In genomic region chr6:119446623-119447008, GRCh38 we compare ENCODE assay signal across 11 cellular contexts.
DNase-seq lines count a peak whose midpoint lies in the region; ATAC-seq and TF ChIP-seq lines count a peak whose summit lies in the region.
"Had no signal": no experiment of that assay in that cellular context is flagged by ENCODE, and none has a peak within 500 bp of the region (broad histone marks: within the 10 kb centered on the region; RNA-seq: fewer than 3 reads in every experiment).

No MANE protein-coding gene starts in this region.

- H3K27ac ChIP-seq in mesenchymal stem cell (ENCODE audit: low read length, poor library complexity, severe bottlenecking) (peak overlapping the region; percentile 88), uterus (peak overlapping the region; percentile 12 to 25), Karpas-422 (ENCODE audit: low read length) (no peak overlapping the region)

- H3K4ac ChIP-seq in mesenchymal stem cell (ENCODE audit: low read depth in 1 of 2, low read length in 2 of 2), result no peak overlapping the region

- H4K20me1 ChIP-seq in Karpas-422 (ENCODE audit: insufficient read depth, low read depth, low read length), result no peaks in the 10 kb centered on the region

- no peak overlapping the region for H3K4me2 ChIP-seq in mesenchymal stem cell (ENCODE audit: low read length, poor library complexity, severe bottlenecking)
- H3K4me2 ChIP-seq in Karpas-422 (ENCODE audit: low read depth, low read length, poor library complexity, severe bottlenecking), result no peak overlapping the region

- 77% methylated on average over 2 of the region's 2 CpGs for WGBS in mesenchymal stem cell

- H3K9me2 ChIP-seq in Karpas-422 (replicated peaks; ENCODE audit: insufficient read depth, low read length), result no peaks in the 10 kb centered on the region

- intact Hi-C loops in natural killer cell (cut with micrococcal nuclease) (no loop called here), uterus (cut with DNase I; ENCODE audit: low total_unique reads) (no loop called here)

- H2BK12ac ChIP-seq in mesenchymal stem cell (ENCODE audit: low read length in 2 of 2), result no peak overlapping the region

- no peak for TF ChIP-seq POLR2A in uterus (IDR thresholded peaks at IDR 0.05)

- H2BK5ac ChIP-seq in mesenchymal stem cell (ENCODE audit: low read depth, low read length, poor library complexity, severe bottlenecking), result peak overlapping the region; percentile 71

- H3K14ac ChIP-seq in mesenchymal stem cell (ENCODE audit: low read length in 2 of 2), result no peak overlapping the region

- no peak overlapping the region for H2AFZ ChIP-seq in mesenchymal stem cell (ENCODE audit: low read depth, low read length)
- H2AFZ ChIP-seq in Karpas-422 (ENCODE audit: low read length), result no peak overlapping the region

- no peak for TF ChIP-seq CTCF in natural killer cell (IDR thresholded peaks at IDR 0.05)
- TF ChIP-seq CTCF in chondrocyte (IDR thresholded peaks at IDR 0.05), result no peak
- no peak for TF ChIP-seq CTCF in uterus (IDR thresholded peaks at IDR 0.05)

- H3K9me3 Mint-ChIP-seq in natural killer cell treated with Interleukin-12 subunit alpha and Interleukin-12 subunit beta and Interleukin-15 and Interleukin-18, amount 100 ng/mL, for 72 hours, result no peaks in the 10 kb centered on the region
- H3K9me3 Mint-ChIP-seq in natural killer cell, result no peaks in the 10 kb centered on the region
- H3K9me3 Mint-ChIP-seq in chondrocyte (ENCODE audit: low read depth), result no peaks in the 10 kb centered on the region
- H3K9me3 Mint-ChIP-seq: central memory CD8-positive, alpha-beta T cell had no signal

- no peaks in the 10 kb centered on the region for H3K36me3 ChIP-seq in mesenchymal stem cell (ENCODE audit: control insufficient read depth in 1 of 2, insufficient read depth in 2 of 2, low read depth in 1 of 2, low read length in 2 of 2)
- no peaks in the 10 kb centered on the region for H3K36me3 ChIP-seq in uterus
- no peaks in the 10 kb centered on the region for H3K36me3 ChIP-seq in Karpas-422 (ENCODE audit: insufficient read depth, low read length)
- no peaks in the 10 kb centered on the region for H3K36me3 ChIP-seq in HAP-1 (replicated peaks)

- H3K4me3 ChIP-seq in mesenchymal stem cell (ENCODE audit: insufficient read depth in 1 of 2, low read depth in 1 of 2, low read length in 2 of 2) (peak overlapping the region in 1 of 2 experiments; percentile 25), uterus (no peak overlapping the region), Karpas-422 (ENCODE audit: low read length) (no peak overlapping the region), HAP-1 (no peak overlapping the region)

- H3K27me3 ChIP-seq in mesenchymal stem cell (ENCODE audit: control insufficient read depth in 1 of 2, insufficient read depth in 1 of 2, low read length in 2 of 2), result no peaks in the 10 kb centered on the region
- H3K27me3 ChIP-seq in uterus, result no peaks in the 10 kb centered on the region
- no peaks in the 10 kb centered on the region for H3K27me3 ChIP-seq in Karpas-422 (ENCODE audit: low read length)
- no peaks in the 10 kb centered on the region for H3K27me3 ChIP-seq in HAP-1 (ENCODE audit: low read depth)

- no peak overlapping the region for H4K8ac ChIP-seq in mesenchymal stem cell (ENCODE audit: low read length)

- peak overlapping the region in 1 of 2 donors; percentile 7 for H3K27ac Mint-ChIP-seq in natural killer cell treated with Interleukin-12 subunit alpha and Interleukin-12 subunit beta and Interleukin-15 and Interleukin-18, amount 100 ng/mL, for 72 hours
- H3K27ac Mint-ChIP-seq in natural killer cell (no peak overlapping the region), chondrocyte (ENCODE audit: unreplicated experiment) (peak overlapping the region; percentile 68)

- no peak for DNase-seq in natural killer cell treated with Interleukin-12 subunit alpha and Interleukin-12 subunit beta and Interleukin-15 and Interleukin-18, amount 100 ng/mL, for 72 hours (ENCODE audit: low spot score)
- DNase-seq in natural killer cell, result no peak
- DNase-seq in chondrocyte (ENCODE audit: low spot score), result no peak
- DNase-seq in mesenchymal stem cell, result peak; percentile 70
- peak; percentile 20 to 42 for DNase-seq in uterus
- DNase-seq in Karpas-422, result no peak
- no peak for DNase-seq in kidney glomerular epithelial cell (lab: John Stamatoyannopoulos, UW)
- no peak for DNase-seq in HAP-1 (ENCODE audit: low spot score in 2 of 2)
- DNase-seq: stimulated activated CD4-positive, alpha-beta T cell treated with anti-CD3 and anti-CD28 coated beads, Interleukin-4, amount 100 ng/mL, for 4 hours had no signal

- peak overlapping the region; percentile 57 for H3K9ac ChIP-seq in mesenchymal stem cell (ENCODE audit: low read length)
- no peak overlapping the region for H3K9ac ChIP-seq in Karpas-422 (ENCODE audit: low read length)

- H2BK15ac ChIP-seq in mesenchymal stem cell (ENCODE audit: low read depth, poor library complexity, severe bottlenecking), result no peak overlapping the region

- no peak overlapping the region for H2BK120ac ChIP-seq in mesenchymal stem cell (ENCODE audit: low read depth, low read length)

- H3K9me3 ChIP-seq in mesenchymal stem cell (ENCODE audit: control insufficient read depth, low read length), result no peaks in the 10 kb centered on the region
- no peaks in the 10 kb centered on the region for H3K9me3 ChIP-seq in uterus
- no peaks in the 10 kb centered on the region for H3K9me3 ChIP-seq in Karpas-422 (ENCODE audit: low read length)
- no peaks in the 10 kb centered on the region for H3K9me3 ChIP-seq in HAP-1

- peaks cover 7 to 8% of the 10 kb centered on the region in 2 donors for H3K27me3 Mint-ChIP-seq in natural killer cell treated with Interleukin-12 subunit alpha and Interleukin-12 subunit beta and Interleukin-15 and Interleukin-18, amount 100 ng/mL, for 72 hours
- H3K27me3 Mint-ChIP-seq in natural killer cell (ENCODE audit: low read depth in 2 of 2), result peaks cover 0 to 2% of the 10 kb centered on the region in 2 donors
- peaks cover 5% of the 10 kb centered on the region for H3K27me3 Mint-ChIP-seq in chondrocyte (ENCODE audit: low read depth)

- H3K18ac ChIP-seq in mesenchymal stem cell (ENCODE audit: low read depth in 1 of 2, low read length in 2 of 2), result no peak overlapping the region

- peak overlapping the region; percentile 10 for H3K4me3 Mint-ChIP-seq in natural killer cell treated with Interleukin-12 subunit alpha and Interleukin-12 subunit beta and Interleukin-15 and Interleukin-18, amount 100 ng/mL, for 72 hours
- no peak overlapping the region for H3K4me3 Mint-ChIP-seq in natural killer cell
- H3K4me3 Mint-ChIP-seq in chondrocyte (ENCODE audit: unreplicated experiment), result no peak overlapping the region
- H3K4me3 Mint-ChIP-seq: CD14-positive monocyte; central memory CD8-positive, alpha-beta T cell had no signal

- peaks cover 20 to 21% of the 10 kb centered on the region in 2 donors for H3K4me1 Mint-ChIP-seq in natural killer cell treated with Interleukin-12 subunit alpha and Interleukin-12 subunit beta and Interleukin-15 and Interleukin-18, amount 100 ng/mL, for 72 hours (ENCODE audit: low read depth in 2 of 2)
- peaks cover 0 to 14% of the 10 kb centered on the region in 2 donors for H3K4me1 Mint-ChIP-seq in natural killer cell
- H3K4me1 Mint-ChIP-seq in chondrocyte (ENCODE audit: low read depth), result peaks cover 21% of the 10 kb centered on the region
- H3K4me1 Mint-ChIP-seq: central memory CD8-positive, alpha-beta T cell had no signal

- H2AK5ac ChIP-seq in mesenchymal stem cell (ENCODE audit: low read length, severe bottlenecking), result no peak overlapping the region

- H4K91ac ChIP-seq in mesenchymal stem cell (ENCODE audit: low read length), result no peak overlapping the region

- no peak for ATAC-seq in natural killer cell treated with Interleukin-12 subunit alpha and Interleukin-12 subunit beta and Interleukin-15 and Interleukin-18, amount 100 ng/mL, for 72 hours
- ATAC-seq in natural killer cell, result no peak

- no peaks in the 10 kb centered on the region for H3K79me1 ChIP-seq in mesenchymal stem cell (replicated peaks; ENCODE audit: low read length, poor library complexity, severe bottlenecking)

- no peak overlapping the region for H3K23ac ChIP-seq in mesenchymal stem cell (ENCODE audit: low read length in 2 of 2)

- no peaks in the 10 kb centered on the region for H3K79me2 ChIP-seq in Karpas-422 (ENCODE audit: low read length)

- H3K4me1 ChIP-seq in mesenchymal stem cell (ENCODE audit: control insufficient read depth, insufficient read depth, low read depth, low read length) (peaks cover 4% of the 10 kb centered on the region), uterus (peaks cover 0 to 4% of the 10 kb centered on the region in 2 donors), Karpas-422 (ENCODE audit: low read length) (no peaks in the 10 kb centered on the region), HAP-1 (no peaks in the 10 kb centered on the region)

- H3K36me3 Mint-ChIP-seq in natural killer cell treated with Interleukin-12 subunit alpha and Interleukin-12 subunit beta and Interleukin-15 and Interleukin-18, amount 100 ng/mL, for 72 hours, result no peaks in the 10 kb centered on the region
- no peaks in the 10 kb centered on the region for H3K36me3 Mint-ChIP-seq in natural killer cell
- peaks cover 1% of the 10 kb centered on the region for H3K36me3 Mint-ChIP-seq in chondrocyte (ENCODE audit: low read depth)
- H3K36me3 Mint-ChIP-seq: CD14-positive monocyte had no signal

- in situ Hi-C loops in HAP-1 (cut with MboI; ENCODE audit: low sequenced_read_pairs), result no loop called here

Comparison
In these comparisons a context has a peak if more than half of its experiments do, and no peak if none do; other contexts are left out.
1. DNase-seq: peak in mesenchymal stem cell (single experiment) and uterus (2 of 2); none in natural killer cell treated with Interleukin-12 subunit alpha and Interleukin-12 subunit beta and Interleukin-15 and Interleukin-18, amount 100 ng/mL, for 72 hours (single experiment), natural killer cell (single experiment), chondrocyte (single experiment), Karpas-422 (single experiment), kidney glomerular epithelial cell (single experiment) and HAP-1 (0 of 2).